13 cellular contexts compared by ENCODE assay signal in the genomic region with DNA sequence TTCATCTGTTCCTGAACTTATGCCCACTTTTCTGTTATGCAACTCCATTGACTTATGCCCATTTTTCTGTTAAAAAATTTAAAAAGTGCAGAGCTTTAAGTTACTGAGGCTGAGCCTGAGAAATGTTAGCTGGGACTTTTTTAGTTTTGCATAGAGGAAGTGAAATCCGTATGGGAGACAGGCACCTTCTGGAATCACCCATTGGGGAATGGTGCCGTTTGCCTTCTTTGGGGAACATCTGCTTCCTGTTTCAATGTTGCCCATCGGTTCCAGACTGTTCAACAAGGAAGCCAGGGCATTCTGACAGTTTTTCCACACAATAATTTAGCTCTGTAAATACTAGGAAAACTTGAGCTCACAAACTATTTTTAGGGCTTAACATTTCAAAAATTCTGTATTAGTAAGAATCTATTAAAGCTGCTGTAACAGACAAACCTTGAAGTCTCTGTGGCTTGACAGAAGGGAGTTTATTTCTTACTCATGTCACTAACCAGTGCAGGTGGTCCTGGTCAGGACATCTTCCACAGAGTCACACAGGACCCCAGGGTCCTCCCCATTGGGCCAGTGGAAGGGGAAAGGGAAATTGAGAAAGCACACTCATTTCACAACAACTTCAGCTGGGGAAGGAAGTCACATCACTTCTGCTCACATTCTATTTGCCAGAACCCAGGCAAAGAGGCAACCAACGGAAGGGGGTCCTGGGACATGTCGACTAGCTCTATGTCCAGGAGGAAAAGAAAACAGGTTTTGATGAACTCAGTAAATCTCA. TPM values are rescaled to one million over a fixed set of nuclear protein-coding genes. Genes with fewer than 3 reads are reported as not detected.
DNase-seq lines count a peak whose midpoint lies in the region; ATAC-seq and TF ChIP-seq lines count a peak whose summit lies in the region.
"Had no signal": no experiment of that assay in that cellular context is flagged by ENCODE, and none has a peak within 500 bp of the region (broad histone marks: within the 10 kb centered on the region; RNA-seq: fewer than 3 reads in every experiment).

No MANE protein-coding gene starts in this region.

- intact Hi-C loops in activated B cell treated with CpG ODN at 0.5 μM for 24 hours (cut with micrococcal nuclease) = no loop called here

- ATAC-seq in HG02798 (IDR thresholded peaks at IDR 0.05; ENCODE audit: poor library complexity, unreplicated experiment) = peak; percentile 30
- ATAC-seq in activated B cell treated with CpG ODN at 0.5 μM for 24 hours (ENCODE audit: low read depth) = peak; percentile 54
- peak; percentile 37 for ATAC-seq in stimulated activated naive CD8-positive, alpha-beta T cell treated with anti-CD3 and anti-CD28 coated beads, Interleukin-15, Interleukin-2, amounts not matched to agents 100 U/mL and 50 U/mL, for 24 hours

- CTCF ChIA-PET in activated B cell treated with CpG ODN at 0.5 μM for 24 hours (lab: Charles Lee) = interaction anchor here (0.7 to 2.2 kb wide), 5 partner anchors 9 to 184 kb away, joined by 3 to 8 read pairs (median 5); no protein-coding TSS in a partner anchor

- POLR2A ChIA-PET in activated B cell treated with CpG ODN at 0.5 μM for 24 hours (lab: Charles Lee) = interaction anchor here (0.6 to 2.2 kb wide), 10 partner anchors 9 to 161 kb away, joined by 3 to 16 read pairs (median 4); a partner anchor contains a TSS

- no peaks in the 10 kb centered on the region for H3K27me3 Mint-ChIP-seq in activated naive CD4-positive, alpha-beta T cell treated with anti-CD3 and anti-CD28 coated beads, Interleukin-2, amount 50 U/mL, for 24 hours
- H3K27me3 Mint-ChIP-seq in activated B cell treated with CpG ODN at 0.5 μM for 24 hours = no peaks in the 10 kb centered on the region

- H3K4me3 Mint-ChIP-seq in activated naive CD4-positive, alpha-beta T cell treated with anti-CD3 and anti-CD28 coated beads, Interleukin-2, amount 50 U/mL, for 24 hours = peak overlapping the region; percentile 43
- peak overlapping the region; percentile 67 for H3K4me3 Mint-ChIP-seq in activated B cell treated with CpG ODN at 0.5 μM for 24 hours

- H3K9me3 Mint-ChIP-seq in activated naive CD4-positive, alpha-beta T cell treated with anti-CD3 and anti-CD28 coated beads, Interleukin-2, amount 50 U/mL, for 24 hours = no peaks in the 10 kb centered on the region
- peaks cover 2% of the 10 kb centered on the region for H3K9me3 Mint-ChIP-seq in activated B cell treated with CpG ODN at 0.5 μM for 24 hours

- no peak for DNase-seq in activated naive CD4-positive, alpha-beta T cell treated with Interleukin-2 at 50 U/mL for 16 hours
- DNase-seq in activated B cell treated with CpG ODN at 0.5 μM for 24 hours (no peak), mucosa of gallbladder (ENCODE audit: low spot score) (no peak), ureter (ENCODE audit: low spot score) (no peak), NCI-H345 treated with DMSO at 0.1 percent for 48 hours (lab: John Stamatoyannopoulos, UW; ENCODE audit: unreplicated experiment) (no peak)
- DNase-seq in stimulated activated naive CD8-positive, alpha-beta T cell treated with anti-CD3 and anti-CD28 coated beads, Interleukin-15, Interleukin-2, amounts not matched to agents 100 U/mL and 50 U/mL, for 24 hours = no peak
- DNase-seq: DMS 273 treated with DMSO at 0.1 percent for 48 hours, foreskin melanocyte, HCEC 1CT, NCI-H82, SHP77 had no signal

- no peak for TF ChIP-seq CTCF in activated B cell treated with CpG ODN at 0.5 μM for 24 hours (IDR thresholded peaks at IDR 0.05)

- peaks cover 93% of the 10 kb centered on the region for H3K4me1 Mint-ChIP-seq in activated naive CD4-positive, alpha-beta T cell treated with anti-CD3 and anti-CD28 coated beads, Interleukin-2, amount 50 U/mL, for 24 hours
- peaks cover 98% of the 10 kb centered on the region for H3K4me1 Mint-ChIP-seq in activated B cell treated with CpG ODN at 0.5 μM for 24 hours

- H3K36me3 Mint-ChIP-seq in activated naive CD4-positive, alpha-beta T cell treated with anti-CD3 and anti-CD28 coated beads, Interleukin-2, amount 50 U/mL, for 24 hours = peaks cover 11% of the 10 kb centered on the region
- H3K36me3 Mint-ChIP-seq in activated B cell treated with CpG ODN at 0.5 μM for 24 hours (ENCODE audit: low read depth) = peaks cover 42% of the 10 kb centered on the region

- H3K27ac Mint-ChIP-seq in activated naive CD4-positive, alpha-beta T cell treated with anti-CD3 and anti-CD28 coated beads, Interleukin-2, amount 50 U/mL, for 24 hours = no peak overlapping the region
- H3K27ac Mint-ChIP-seq in activated B cell treated with CpG ODN at 0.5 μM for 24 hours = peak overlapping the region; percentile 86

RNA-seq across cellular contexts. Expression of a gene that starts 17.2 kb away (rescaled TPM):
- total RNA-seq in activated B cell treated with CpG ODN at 0.5 μM for 24 hours (122 and 146 TPM in 2 replicates), mucosa of gallbladder (9.6 TPM), ureter (14.3 TPM)
